8 cellular contexts compared by ENCODE assay signal in the genomic region with DNA sequence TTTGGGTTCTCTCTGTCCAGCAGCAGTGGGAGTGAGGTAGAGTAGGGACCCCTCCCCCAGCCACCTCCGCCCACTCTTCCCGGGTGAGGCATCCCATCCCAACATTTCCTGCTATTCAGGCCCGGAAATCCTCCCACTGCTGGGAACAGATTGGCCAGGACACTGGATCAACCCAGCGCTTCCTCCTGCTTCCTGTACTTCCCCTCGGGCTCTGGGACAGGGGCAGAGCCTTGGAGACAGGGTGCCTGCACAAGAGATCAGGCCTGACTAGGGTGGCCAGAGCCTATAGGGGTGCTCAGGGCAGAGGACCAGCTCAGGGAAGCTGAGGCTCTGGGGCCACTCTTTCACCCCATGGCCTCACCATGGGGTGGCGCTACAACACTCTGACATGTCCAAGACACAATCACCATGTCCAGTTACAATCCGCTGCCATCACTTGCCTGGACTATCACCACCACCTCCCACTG. TPM values are rescaled to one million over a fixed set of nuclear protein-coding genes. Genes with fewer than 3 reads are reported as not detected.
DNase-seq lines count a peak whose midpoint lies in the region; ATAC-seq and TF ChIP-seq lines count a peak whose summit lies in the region.

No MANE protein-coding gene starts in this region.

- H3K27ac Mint-ChIP-seq in activated naive CD8-positive, alpha-beta T cell treated with anti-CD3 and anti-CD28 coated beads, Interleukin-2, amount 50 U/mL, for 24 hours = peak overlapping the region; percentile 62

- intact Hi-C loops in uterus (cut with DNase I; ENCODE audit: low total_unique reads) = no loop called here

- H3K27me3 ChIP-seq in KMS-11 (ENCODE audit: insufficient read depth, low read depth) (no peaks in the 10 kb centered on the region), uterus (no peaks in the 10 kb centered on the region)

- TF ChIP-seq POLR2A in uterus (IDR thresholded peaks at IDR 0.05) = no peak

- H3K4me2 ChIP-seq in KMS-11 = no peak overlapping the region

- H3K79me2 ChIP-seq in KMS-11 (ENCODE audit: insufficient read depth, low read depth) = no peaks in the 10 kb centered on the region

- H3K4me3 Mint-ChIP-seq in activated naive CD8-positive, alpha-beta T cell treated with anti-CD3 and anti-CD28 coated beads, Interleukin-2, amount 50 U/mL, for 24 hours = no peak overlapping the region

- no peaks in the 10 kb centered on the region for H3K27me3 Mint-ChIP-seq in activated naive CD8-positive, alpha-beta T cell treated with anti-CD3 and anti-CD28 coated beads, Interleukin-2, amount 50 U/mL, for 24 hours

- no peak overlapping the region for H3K9ac ChIP-seq in KMS-11

- H3K4me3 ChIP-seq in KMS-11 (IDR thresholded peaks at IDR 0.05; ENCODE audit: insufficient read depth, low read depth, low read length) (no peak overlapping the region), uterus (no peak overlapping the region)

- H3K9me3 Mint-ChIP-seq in activated naive CD8-positive, alpha-beta T cell treated with anti-CD3 and anti-CD28 coated beads, Interleukin-2, amount 50 U/mL, for 24 hours = no peaks in the 10 kb centered on the region

- DNase-seq in COLO668 (lab: John Stamatoyannopoulos, UW; ENCODE audit: unreplicated experiment) = peak; percentile 39
- DNase-seq in activated naive CD8-positive, alpha-beta T cell treated with anti-CD3 and anti-CD28 coated beads, Interleukin-2, amount 50 U/mL, for 24 hours = peak; percentile 56
- DNase-seq in left kidney (ENCODE audit: low read depth, low spot score) = peak; percentile 47
- peak in 1 of 2 donors; percentile 60 for DNase-seq in uterus
- no peak for DNase-seq in NCI-H345 treated with DMSO at 0.1 percent for 48 hours (lab: John Stamatoyannopoulos, UW; ENCODE audit: unreplicated experiment)

- TF ChIP-seq CTCF in KMS-11 (conservative IDR thresholded peaks at IDR 0.05; ENCODE audit: low read depth, low read length) = peak; percentile 23; the same call in 1 of the 2 replicates
- TF ChIP-seq CTCF in uterus (IDR thresholded peaks at IDR 0.05) = peak in 2 of 4 experiments; percentile 37 to 49

- H3K4me1 ChIP-seq in KMS-11 (ENCODE audit: low read depth, poor library complexity, severe bottlenecking) (no peaks in the 10 kb centered on the region), uterus (peaks cover 0 to 7% of the 10 kb centered on the region in 2 donors)

- no peaks in the 10 kb centered on the region for H4K20me1 ChIP-seq in KMS-11 (ENCODE audit: insufficient read depth)

- peaks cover 53% of the 10 kb centered on the region for H3K4me1 Mint-ChIP-seq in activated naive CD8-positive, alpha-beta T cell treated with anti-CD3 and anti-CD28 coated beads, Interleukin-2, amount 50 U/mL, for 24 hours

- no peak overlapping the region for H2AFZ ChIP-seq in KMS-11 (ENCODE audit: low read depth)

- peak; percentile 66 for ATAC-seq in activated naive CD8-positive, alpha-beta T cell treated with anti-CD3 and anti-CD28 coated beads, Interleukin-2, amount 50 U/mL, for 24 hours
- ATAC-seq in GM18520 (IDR thresholded peaks at IDR 0.05; ENCODE audit: unreplicated experiment) (no peak), HG03108 (IDR thresholded peaks at IDR 0.05; ENCODE audit: unreplicated experiment) (no peak)

- no peak overlapping the region for H3K27ac ChIP-seq in KMS-11
- H3K27ac ChIP-seq in uterus = peak overlapping the region; percentile 27 to 68

- H3K36me3 ChIP-seq in KMS-11 (ENCODE audit: insufficient read depth) (no peaks in the 10 kb centered on the region), uterus (no peaks in the 10 kb centered on the region)

- H3K36me3 Mint-ChIP-seq in activated naive CD8-positive, alpha-beta T cell treated with anti-CD3 and anti-CD28 coated beads, Interleukin-2, amount 50 U/mL, for 24 hours (ENCODE audit: low read depth) = peaks cover 13% of the 10 kb centered on the region

- H3K9me3 ChIP-seq in uterus = no peaks in the 10 kb centered on the region

RNA-seq across cellular contexts. Expression of a gene that starts 14.5 kb away (rescaled TPM):
- 10 to 100 TPM in 3 of 4 donors, 1 to 10 TPM in 1; 3.6 to 38.1 (median 19.8) TPM for total RNA-seq in uterus

RNA-seq across cellular contexts. Expression of a gene that starts 21.9 kb away (rescaled TPM):
- total RNA-seq in uterus = 100 to 1,000 TPM in 1 of 4 donors, 10 to 100 TPM in 3; 30.0 to 175 (median 77.4) TPM

RNA-seq across cellular contexts. Expression of a gene that starts 28.9 kb away (rescaled TPM):
- 10 to 100 TPM in 2 of 4 donors, 1 to 10 TPM in 2; 2.0 to 73.8 (median 7.0) TPM for total RNA-seq in uterus

RNA-seq across cellular contexts. Expression of a gene that starts 38.7 kb away (rescaled TPM):
- 100 to 1,000 TPM in 1 of 4 donors, 10 to 100 TPM in 3; 11.5 to 128 (median 46.6) TPM for total RNA-seq in uterus

RNA-seq across cellular contexts. Expression of a gene that starts 48.1 kb away (rescaled TPM):
- 10 to 100 TPM in 1 of 4 donors, under 1 TPM in 2, not detected in 1; 0.48 to 12.6 (median 0.67) TPM for total RNA-seq in uterus
